ENCODE assay signal across 8 cellular contexts in the genomic region with DNA sequence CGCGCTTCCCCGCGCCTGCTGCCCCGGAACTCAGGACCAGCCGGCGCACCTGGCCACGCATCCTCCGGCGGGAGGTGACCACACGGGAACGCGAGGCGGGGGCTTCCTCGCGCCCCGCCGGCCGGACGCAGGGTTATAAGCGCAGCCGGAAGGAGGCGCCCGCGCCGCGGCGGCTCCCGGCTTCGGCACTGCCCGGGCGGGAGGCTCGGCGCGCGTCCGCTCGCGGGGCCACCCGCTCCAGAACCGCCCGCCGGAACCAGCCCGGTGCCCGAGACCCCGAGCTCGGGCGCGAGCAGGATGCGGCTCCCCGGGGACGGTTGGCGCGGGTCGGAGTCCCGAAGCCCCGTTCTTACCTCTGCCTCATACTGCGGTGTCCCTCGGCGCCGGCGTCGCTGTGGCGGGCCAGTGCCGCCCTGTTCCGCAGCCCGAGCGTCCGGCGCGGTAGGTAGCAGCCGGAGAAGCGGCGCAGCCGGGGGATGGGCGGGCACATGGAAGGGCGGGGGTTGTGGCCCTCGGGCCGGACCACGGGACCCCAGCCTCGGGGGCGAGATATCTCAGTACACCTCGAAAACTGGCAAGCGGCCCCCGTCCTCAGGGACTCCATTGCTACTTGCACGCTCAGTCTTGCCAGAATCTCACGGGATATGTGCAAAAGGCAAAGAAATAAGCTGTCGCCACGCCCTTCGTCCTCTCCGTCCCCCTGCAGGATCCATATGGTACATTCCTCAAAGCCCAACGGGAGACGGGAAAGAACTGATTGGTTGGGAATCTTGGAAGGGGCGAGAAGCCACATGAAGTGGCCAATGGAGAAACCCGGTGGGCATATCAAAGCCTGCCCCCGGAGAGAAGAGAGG. TPM values are rescaled to one million over a fixed set of nuclear protein-coding genes. Genes with fewer than 3 reads are reported as not detected.
A peak's percentile ranks its signal among the peaks of the same experiment; 100 is the strongest.
DNase-seq lines count a peak whose midpoint lies in the region; ATAC-seq, FAIRE-seq and TF ChIP-seq lines count a peak whose summit lies in the region.

No MANE protein-coding gene starts in this region.

- H2AFZ ChIP-seq in H9 (ENCODE audit: low read length), result no peak overlapping the region

- ATAC-seq in HG03097 (IDR thresholded peaks at IDR 0.05; ENCODE audit: low FRiP score, unreplicated experiment), result no peak

- H2BK20ac ChIP-seq in H9 (ENCODE audit: low read depth, low read length, poor library complexity, severe bottlenecking), result no peak overlapping the region

- H3K79me2 ChIP-seq in H9 (ENCODE audit: insufficient read depth, low read length), result peaks cover 13% of the 10 kb centered on the region; the same call in 1 of the 2 replicates

- peak overlapping the region; percentile 48 for H3K4me2 ChIP-seq in H9 (ENCODE audit: insufficient read depth, insufficient read length, low read length)

- no peaks in the 10 kb centered on the region for H3K9me3 ChIP-seq in H9 (ENCODE audit: control insufficient read depth, low read depth, low read length)

- H3K27me3 Mint-ChIP-seq in H9 (ENCODE audit: low read depth) (peaks cover 7% of the 10 kb centered on the region), brain (peaks cover 8% of the 10 kb centered on the region)

- no peak overlapping the region for H2AK5ac ChIP-seq in H9 (ENCODE audit: insufficient read length, low read length)

- H3T11ph ChIP-seq in H9 (ENCODE audit: low read length), result no peak overlapping the region

- no peak overlapping the region for H2BK120ac ChIP-seq in H9 (ENCODE audit: low read depth, low read length, poor library complexity, severe bottlenecking)

- peak overlapping the region; percentile 99 for H3K18ac ChIP-seq in H9 (ENCODE audit: insufficient read length, low read depth, low read length)

- H3K4ac ChIP-seq in H9 (ENCODE audit: low read depth, low read length), result no peak overlapping the region; the same call in 1 of the 2 replicates

- H3K9ac ChIP-seq in H9 (ENCODE audit: extremely low read depth, insufficient read length, low read length), result peak overlapping the region; percentile 85

- peaks cover 0 to 2% (median 0%) of the 10 kb centered on the region in 3 experiments; a peak in 2 of 7 replicates for H3K36me3 Mint-ChIP-seq in H9 (ENCODE audit: insufficient read depth in 1 of 3, low read depth in 3 of 3)
- peaks cover 13% of the 10 kb centered on the region for H3K36me3 Mint-ChIP-seq in brain

- peak overlapping the region; percentile 77 to 94 for H3K4me3 Mint-ChIP-seq in H9
- H3K4me3 Mint-ChIP-seq in brain, result peak overlapping the region; percentile 88 to 94 (median 90)

- peak overlapping the region; percentile 39 for H3K56ac ChIP-seq in H9 (ENCODE audit: insufficient read length, low read depth, low read length)

- peak; percentile 88 for FAIRE-seq in TTC549 (lab: Jason Lieb, UNC)

- H3K27ac ChIP-seq in H9 (ENCODE audit: insufficient read length, low read depth, low read length), result peak overlapping the region; percentile 54

- TF ChIP-seq CTCF in H9 (conservative IDR thresholded peaks at IDR 0.05) (peak; percentile 65), brain (conservative IDR thresholded peaks at IDR 0.05) (peak; percentile 64 to 74)

- H3K23me2 ChIP-seq in H9 (ENCODE audit: insufficient read length, low read depth, low read length, poor library complexity, severe bottlenecking), result peaks cover 9% of the 10 kb centered on the region

- no CpG with 5 or more reads among the region's 96 CpGs for WGBS in H9 (ENCODE audit: extremely low coverage, insufficient read length, low lambda C conversion rate)

- H3K27ac Mint-ChIP-seq in H9, result peak overlapping the region; percentile 99 to 100 (median 100)
- H3K27ac Mint-ChIP-seq in brain, result peak overlapping the region; percentile 98 to 100 (median 99)

- peak overlapping the region; percentile 74 for H4K5ac ChIP-seq in H9 (ENCODE audit: insufficient read length, low read depth, low read length)

- H3K79me1 ChIP-seq in H9 (ENCODE audit: insufficient read depth, low read depth, low read length, poor library complexity, severe bottlenecking), result no peaks in the 10 kb centered on the region

- no peak overlapping the region for H3K23ac ChIP-seq in H9 (ENCODE audit: insufficient read length, low read depth, low read length)

- DNase-seq in C1 segment of cervical spinal cord (lab: John Stamatoyannopoulos, UW), result peak; percentile 82 to 97 (median 92)
- peak; percentile 95 for DNase-seq in H9
- peak; percentile 55 for DNase-seq in NCI-H2107 (lab: John Stamatoyannopoulos, UW)
- DNase-seq in hippocampal formation (lab: John Stamatoyannopoulos, UW), result peak; percentile 91 to 96
- peak; percentile 94 for DNase-seq in pulmonary artery endothelial cell (ENCODE audit: low read depth, low spot score)

- no peaks in the 10 kb centered on the region for H4K20me1 ChIP-seq in H9 (ENCODE audit: control insufficient read depth, insufficient read depth, insufficient read length)

- no peak overlapping the region for H4K8ac ChIP-seq in H9 (replicated peaks; ENCODE audit: insufficient read length, low read depth, low read length)

- no peak overlapping the region for H2BK15ac ChIP-seq in H9 (ENCODE audit: low read depth, low read length)

- peaks cover 2% of the 10 kb centered on the region for H3K4me1 ChIP-seq in H9 (ENCODE audit: insufficient read depth, low read length)

- H3K14ac ChIP-seq in H9 (ENCODE audit: insufficient read depth, low read length), result peak overlapping the region; percentile 100; the same call in 1 of the 2 replicates

- H2BK12ac ChIP-seq in H9 (ENCODE audit: insufficient read length, low read depth, low read length), result no peak overlapping the region

- H3K4me1 Mint-ChIP-seq in H9, result peaks cover 12 to 16% of the 10 kb centered on the region in 2 experiments
- peaks cover 44% of the 10 kb centered on the region for H3K4me1 Mint-ChIP-seq in brain

- H3K9me3 Mint-ChIP-seq in H9, result no peaks in the 10 kb centered on the region; a peak in 1 of 5 replicates
- peaks cover 0 to 3% (median 0%) of the 10 kb centered on the region in 5 experiments for H3K9me3 Mint-ChIP-seq in brain

- no peaks in the 10 kb centered on the region for H3K27me3 ChIP-seq in H9 (ENCODE audit: insufficient read depth, low read length)

- H4K91ac ChIP-seq in H9 (ENCODE audit: insufficient read length, low read depth, low read length), result no peak overlapping the region

- peak overlapping the region; percentile 51 for H2BK5ac ChIP-seq in H9 (ENCODE audit: insufficient read length, low read length)

RNA-seq across cellular contexts. Expression of a gene that starts 23.1 kb away (rescaled TPM):
- 41.6 and 50.2 TPM in 2 replicates for total RNA-seq in H9 (2021)
- polyA plus RNA-seq in brain (ENCODE audit: insufficient read depth, low read depth, low replicate concordance), result 30.9 TPM
- total RNA-seq in pulmonary artery endothelial cell, result 19.0 and 32.0 TPM in 2 replicates
